ENCODE assay signal across 1 cellular context in the genomic region with DNA sequence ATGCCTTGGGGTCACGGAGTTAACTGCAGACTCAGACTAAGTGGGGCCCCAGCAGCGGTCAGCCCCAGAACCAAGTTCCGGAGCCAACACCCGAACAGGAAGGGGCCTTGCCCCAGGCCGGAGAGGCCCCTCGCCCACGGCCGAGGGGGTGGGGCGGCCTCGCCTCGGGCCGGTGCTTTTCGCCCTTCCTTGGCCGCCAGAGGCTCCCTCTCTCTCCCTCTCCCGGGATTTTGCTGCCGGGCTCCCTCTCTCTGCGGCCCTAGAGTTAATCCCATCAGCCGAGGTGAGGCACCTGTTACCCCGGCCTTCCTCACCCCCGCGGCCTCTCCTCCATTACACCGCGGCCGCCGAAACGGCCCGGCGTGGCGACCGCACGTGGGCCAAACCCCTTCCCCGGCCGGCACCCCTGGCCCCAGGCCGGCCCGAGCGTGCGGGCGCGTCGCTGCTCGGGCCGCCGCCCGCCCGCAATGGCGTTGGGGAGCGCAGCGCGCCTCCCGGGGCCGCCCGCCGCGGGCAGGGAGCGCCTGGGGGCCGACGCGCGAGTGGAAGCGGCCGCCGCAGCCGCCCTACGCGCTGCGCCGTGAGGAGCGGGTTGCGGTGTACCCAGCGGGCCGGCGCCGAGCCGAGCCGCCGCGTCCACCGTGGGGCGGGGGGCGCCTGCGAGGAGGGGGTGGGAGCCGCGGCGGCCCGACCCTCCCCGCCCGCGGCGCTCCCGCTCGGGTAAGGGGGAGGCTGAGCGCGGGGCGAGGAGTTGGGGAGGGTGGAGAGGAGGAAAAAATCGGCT.
TF ChIP-seq lines count a peak whose summit lies in the region.

A gene (plus strand): TSS at position 175 of the 784 bp plus-strand sequence. CDS start 2,520 bp downstream, outside the sequence.

TF ChIP-seq in HepG2, 621 proteins besides CTCF, POLR2A, EP300 and RAD21 (continued from another document and continues in another):
- TF ChIP-seq, protein P1, sequence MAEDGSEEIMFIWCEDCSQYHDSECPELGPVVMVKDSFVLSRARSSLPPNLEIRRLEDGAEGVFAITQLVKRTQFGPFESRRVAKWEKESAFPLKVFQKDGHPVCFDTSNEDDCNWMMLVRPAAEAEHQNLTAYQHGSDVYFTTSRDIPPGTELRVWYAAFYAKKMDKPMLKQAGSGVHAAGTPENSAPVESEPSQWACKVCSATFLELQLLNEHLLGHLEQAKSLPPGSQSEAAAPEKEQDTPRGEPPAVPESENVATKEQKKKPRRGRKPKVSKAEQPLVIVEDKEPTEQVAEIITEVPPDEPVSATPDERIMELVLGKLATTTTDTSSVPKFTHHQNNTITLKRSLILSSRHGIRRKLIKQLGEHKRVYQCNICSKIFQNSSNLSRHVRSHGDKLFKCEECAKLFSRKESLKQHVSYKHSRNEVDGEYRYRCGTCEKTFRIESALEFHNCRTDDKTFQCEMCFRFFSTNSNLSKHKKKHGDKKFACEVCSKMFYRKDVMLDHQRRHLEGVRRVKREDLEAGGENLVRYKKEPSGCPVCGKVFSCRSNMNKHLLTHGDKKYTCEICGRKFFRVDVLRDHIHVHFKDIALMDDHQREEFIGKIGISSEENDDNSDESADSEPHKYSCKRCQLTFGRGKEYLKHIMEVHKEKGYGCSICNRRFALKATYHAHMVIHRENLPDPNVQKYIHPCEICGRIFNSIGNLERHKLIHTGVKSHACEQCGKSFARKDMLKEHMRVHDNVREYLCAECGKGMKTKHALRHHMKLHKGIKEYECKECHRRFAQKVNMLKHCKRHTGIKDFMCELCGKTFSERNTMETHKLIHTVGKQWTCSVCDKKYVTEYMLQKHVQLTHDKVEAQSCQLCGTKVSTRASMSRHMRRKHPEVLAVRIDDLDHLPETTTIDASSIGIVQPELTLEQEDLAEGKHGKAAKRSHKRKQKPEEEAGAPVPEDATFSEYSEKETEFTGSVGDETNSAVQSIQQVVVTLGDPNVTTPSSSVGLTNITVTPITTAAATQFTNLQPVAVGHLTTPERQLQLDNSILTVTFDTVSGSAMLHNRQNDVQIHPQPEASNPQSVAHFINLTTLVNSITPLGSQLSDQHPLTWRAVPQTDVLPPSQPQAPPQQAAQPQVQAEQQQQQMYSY (CRISPR knock-in tag; IDR thresholded peaks at IDR 0.05): no peak; the same call in 1 of the 2 replicates
- TF ChIP-seq SUZ12 (IDR thresholded peaks at IDR 0.05; ENCODE audit: low read depth, low read length) (no peak), CBX5 (CRISPR knock-in tag; IDR thresholded peaks at IDR 0.05; ENCODE audit: borderline replicate concordance) (no peak; the same call in 1 of the 2 replicates), JDP2 (CRISPR knock-in tag; IDR thresholded peaks at IDR 0.05; ENCODE audit: borderline replicate concordance) (no peak), IRF2 (CRISPR knock-in tag; IDR thresholded peaks at IDR 0.05) (no peak), ZNF891 (CRISPR knock-in tag; IDR thresholded peaks at IDR 0.05) (no peak), SIX1 (CRISPR knock-in tag; IDR thresholded peaks at IDR 0.05; ENCODE audit: borderline replicate concordance) (no peak), ISL2 (CRISPR knock-in tag; IDR thresholded peaks at IDR 0.05) (peak; percentile 75), TMF1 (CRISPR knock-in tag; IDR thresholded peaks at IDR 0.05; ENCODE audit: low read depth) (no peak), ZNF720 (CRISPR knock-in tag; IDR thresholded peaks at IDR 0.05) (no peak), TEAD2 (CRISPR knock-in tag; IDR thresholded peaks at IDR 0.05) (no peak), HDAC2 (CRISPR knock-in tag; IDR thresholded peaks at IDR 0.05) (peak; percentile 51; the same call in 1 of the 2 replicates), ZNF782 (CRISPR knock-in tag; IDR thresholded peaks at IDR 0.05; ENCODE audit: borderline replicate concordance) (0 out of 2 replicates have a peak, but pooled peaks have one; percentile 72), SYNCRIP (IDR thresholded peaks at IDR 0.05; ENCODE audit: insufficient read depth, low read depth, low read length) (no peak), BHLHE40 (IDR thresholded peaks at IDR 0.05; ENCODE audit: low read length) (no peak), NFRKB (IDR thresholded peaks at IDR 0.05) (no peak), EZH2 (conservative IDR thresholded peaks at IDR 0.05; ENCODE audit: low read depth, low read length) (no peak), CBX1 (IDR thresholded peaks at IDR 0.05; ENCODE audit: low read depth) (no peak), SIN3B (IDR thresholded peaks at IDR 0.05; ENCODE audit: low read length) (no peak), HOXA9 (CRISPR knock-in tag; IDR thresholded peaks at IDR 0.05; ENCODE audit: borderline replicate concordance) (no peak), KLF15 (CRISPR knock-in tag; IDR thresholded peaks at IDR 0.05; ENCODE audit: borderline replicate concordance) (no peak), RFXANK (CRISPR knock-in tag; IDR thresholded peaks at IDR 0.05) (no peak), FOXC1 (CRISPR knock-in tag; IDR thresholded peaks at IDR 0.05; ENCODE audit: borderline replicate concordance) (no peak), MYNN (CRISPR knock-in tag; IDR thresholded peaks at IDR 0.05; ENCODE audit: low read depth) (no peak), HDAC6 (IDR thresholded peaks at IDR 0.05; ENCODE audit: low read depth, low read length) (no peak), HOXA3 (CRISPR knock-in tag; IDR thresholded peaks at IDR 0.05) (peak; percentile 58), ZFAT (CRISPR knock-in tag; conservative IDR thresholded peaks at IDR 0.05) (no peak), ZNF33B (CRISPR knock-in tag; IDR thresholded peaks at IDR 0.05) (peak; percentile 57), MTF1 (CRISPR knock-in tag; IDR thresholded peaks at IDR 0.05) (no peak), HNF4A (CRISPR knock-in tag; IDR thresholded peaks at IDR 0.05) (peak; percentile 40), ERF (CRISPR knock-in tag; IDR thresholded peaks at IDR 0.05) (peak; percentile 58; the same call in 1 of the 2 replicates), NFIB (CRISPR knock-in tag; IDR thresholded peaks at IDR 0.05; ENCODE audit: borderline replicate concordance) (no peak)
- TF ChIP-seq, protein P2, sequence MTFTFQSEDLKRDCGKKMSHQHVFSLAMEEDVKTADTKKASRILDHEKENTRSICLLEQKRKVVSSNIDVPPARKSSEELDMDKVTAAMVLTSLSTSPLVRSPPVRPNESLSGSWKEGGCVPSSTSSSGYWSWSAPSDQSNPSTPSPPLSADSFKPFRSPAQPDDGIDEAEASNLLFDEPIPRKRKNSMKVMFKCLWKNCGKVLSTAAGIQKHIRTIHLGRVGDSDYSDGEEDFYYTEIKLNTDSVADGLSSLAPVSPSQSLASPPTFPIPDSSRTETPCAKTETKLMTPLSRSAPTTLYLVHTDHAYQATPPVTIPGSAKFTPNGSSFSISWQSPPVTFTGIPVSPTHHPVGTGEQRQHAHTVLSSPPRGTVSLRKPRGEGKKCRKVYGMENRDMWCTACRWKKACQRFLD (CRISPR knock-in tag; IDR thresholded peaks at IDR 0.05; ENCODE audit: borderline replicate concordance): no peak
- TF ChIP-seq, protein P3, sequence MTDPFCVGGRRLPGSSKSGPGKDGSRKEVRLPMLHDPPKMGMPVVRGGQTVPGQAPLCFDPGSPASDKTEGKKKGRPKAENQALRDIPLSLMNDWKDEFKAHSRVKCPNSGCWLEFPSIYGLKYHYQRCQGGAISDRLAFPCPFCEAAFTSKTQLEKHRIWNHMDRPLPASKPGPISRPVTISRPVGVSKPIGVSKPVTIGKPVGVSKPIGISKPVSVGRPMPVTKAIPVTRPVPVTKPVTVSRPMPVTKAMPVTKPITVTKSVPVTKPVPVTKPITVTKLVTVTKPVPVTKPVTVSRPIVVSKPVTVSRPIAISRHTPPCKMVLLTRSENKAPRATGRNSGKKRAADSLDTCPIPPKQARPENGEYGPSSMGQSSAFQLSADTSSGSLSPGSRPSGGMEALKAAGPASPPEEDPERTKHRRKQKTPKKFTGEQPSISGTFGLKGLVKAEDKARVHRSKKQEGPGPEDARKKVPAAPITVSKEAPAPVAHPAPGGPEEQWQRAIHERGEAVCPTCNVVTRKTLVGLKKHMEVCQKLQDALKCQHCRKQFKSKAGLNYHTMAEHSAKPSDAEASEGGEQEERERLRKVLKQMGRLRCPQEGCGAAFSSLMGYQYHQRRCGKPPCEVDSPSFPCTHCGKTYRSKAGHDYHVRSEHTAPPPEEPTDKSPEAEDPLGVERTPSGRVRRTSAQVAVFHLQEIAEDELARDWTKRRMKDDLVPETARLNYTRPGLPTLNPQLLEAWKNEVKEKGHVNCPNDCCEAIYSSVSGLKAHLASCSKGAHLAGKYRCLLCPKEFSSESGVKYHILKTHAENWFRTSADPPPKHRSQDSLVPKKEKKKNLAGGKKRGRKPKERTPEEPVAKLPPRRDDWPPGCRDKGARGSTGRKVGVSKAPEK (CRISPR knock-in tag; IDR thresholded peaks at IDR 0.05; ENCODE audit: borderline replicate concordance): no peak
- TF ChIP-seq, protein P4, sequence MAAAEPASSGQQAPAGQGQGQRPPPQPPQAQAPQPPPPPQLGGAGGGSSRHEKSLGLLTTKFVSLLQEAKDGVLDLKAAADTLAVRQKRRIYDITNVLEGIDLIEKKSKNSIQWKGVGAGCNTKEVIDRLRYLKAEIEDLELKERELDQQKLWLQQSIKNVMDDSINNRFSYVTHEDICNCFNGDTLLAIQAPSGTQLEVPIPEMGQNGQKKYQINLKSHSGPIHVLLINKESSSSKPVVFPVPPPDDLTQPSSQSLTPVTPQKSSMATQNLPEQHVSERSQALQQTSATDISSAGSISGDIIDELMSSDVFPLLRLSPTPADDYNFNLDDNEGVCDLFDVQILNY (CRISPR knock-in tag; conservative IDR thresholded peaks at IDR 0.05): no peak
- TF ChIP-seq, protein P5, sequence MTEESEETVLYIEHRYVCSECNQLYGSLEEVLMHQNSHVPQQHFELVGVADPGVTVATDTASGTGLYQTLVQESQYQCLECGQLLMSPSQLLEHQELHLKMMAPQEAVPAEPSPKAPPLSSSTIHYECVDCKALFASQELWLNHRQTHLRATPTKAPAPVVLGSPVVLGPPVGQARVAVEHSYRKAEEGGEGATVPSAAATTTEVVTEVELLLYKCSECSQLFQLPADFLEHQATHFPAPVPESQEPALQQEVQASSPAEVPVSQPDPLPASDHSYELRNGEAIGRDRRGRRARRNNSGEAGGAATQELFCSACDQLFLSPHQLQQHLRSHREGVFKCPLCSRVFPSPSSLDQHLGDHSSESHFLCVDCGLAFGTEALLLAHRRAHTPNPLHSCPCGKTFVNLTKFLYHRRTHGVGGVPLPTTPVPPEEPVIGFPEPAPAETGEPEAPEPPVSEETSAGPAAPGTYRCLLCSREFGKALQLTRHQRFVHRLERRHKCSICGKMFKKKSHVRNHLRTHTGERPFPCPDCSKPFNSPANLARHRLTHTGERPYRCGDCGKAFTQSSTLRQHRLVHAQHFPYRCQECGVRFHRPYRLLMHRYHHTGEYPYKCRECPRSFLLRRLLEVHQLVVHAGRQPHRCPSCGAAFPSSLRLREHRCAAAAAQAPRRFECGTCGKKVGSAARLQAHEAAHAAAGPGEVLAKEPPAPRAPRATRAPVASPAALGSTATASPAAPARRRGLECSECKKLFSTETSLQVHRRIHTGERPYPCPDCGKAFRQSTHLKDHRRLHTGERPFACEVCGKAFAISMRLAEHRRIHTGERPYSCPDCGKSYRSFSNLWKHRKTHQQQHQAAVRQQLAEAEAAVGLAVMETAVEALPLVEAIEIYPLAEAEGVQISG (CRISPR knock-in tag; IDR thresholded peaks at IDR 0.05): peak; percentile 83
- TF ChIP-seq, protein P6, sequence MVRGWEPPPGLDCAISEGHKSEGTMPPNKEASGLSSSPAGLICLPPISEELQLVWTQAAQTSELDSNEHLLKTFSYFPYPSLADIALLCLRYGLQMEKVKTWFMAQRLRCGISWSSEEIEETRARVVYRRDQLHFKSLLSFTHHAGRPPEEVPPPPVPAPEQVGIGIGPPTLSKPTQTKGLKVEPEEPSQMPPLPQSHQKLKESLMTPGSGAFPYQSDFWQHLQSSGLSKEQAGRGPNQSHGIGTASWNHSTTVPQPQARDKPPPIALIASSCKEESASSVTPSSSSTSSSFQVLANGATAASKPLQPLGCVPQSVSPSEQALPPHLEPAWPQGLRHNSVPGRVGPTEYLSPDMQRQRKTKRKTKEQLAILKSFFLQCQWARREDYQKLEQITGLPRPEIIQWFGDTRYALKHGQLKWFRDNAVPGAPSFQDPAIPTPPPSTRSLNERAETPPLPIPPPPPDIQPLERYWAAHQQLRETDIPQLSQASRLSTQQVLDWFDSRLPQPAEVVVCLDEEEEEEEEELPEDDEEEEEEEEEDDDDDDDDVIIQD (CRISPR knock-in tag; IDR thresholded peaks at IDR 0.05; ENCODE audit: low read depth): 0 out of 2 replicates have a peak, but pooled peaks have one; percentile 15
- TF ChIP-seq, protein P7, sequence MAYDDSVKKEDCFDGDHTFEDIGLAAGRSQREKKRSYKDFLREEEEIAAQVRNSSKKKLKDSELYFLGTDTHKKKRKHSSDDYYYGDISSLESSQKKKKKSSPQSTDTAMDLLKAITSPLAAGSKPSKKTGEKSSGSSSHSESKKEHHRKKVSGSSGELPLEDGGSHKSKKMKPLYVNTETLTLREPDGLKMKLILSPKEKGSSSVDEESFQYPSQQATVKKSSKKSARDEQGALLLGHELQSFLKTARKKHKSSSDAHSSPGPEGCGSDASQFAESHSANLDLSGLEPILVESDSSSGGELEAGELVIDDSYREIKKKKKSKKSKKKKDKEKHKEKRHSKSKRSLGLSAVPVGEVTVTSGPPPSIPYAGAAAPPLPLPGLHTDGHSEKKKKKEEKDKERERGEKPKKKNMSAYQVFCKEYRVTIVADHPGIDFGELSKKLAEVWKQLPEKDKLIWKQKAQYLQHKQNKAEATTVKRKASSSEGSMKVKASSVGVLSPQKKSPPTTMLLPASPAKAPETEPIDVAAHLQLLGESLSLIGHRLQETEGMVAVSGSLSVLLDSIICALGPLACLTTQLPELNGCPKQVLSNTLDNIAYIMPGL (CRISPR knock-in tag; IDR thresholded peaks at IDR 0.05; ENCODE audit: borderline replicate concordance in 1 of 2, low read depth in 1 of 2): peak; percentile 74 to 89; a peak in 3 of 4 replicates
- TF ChIP-seq, protein P8, sequence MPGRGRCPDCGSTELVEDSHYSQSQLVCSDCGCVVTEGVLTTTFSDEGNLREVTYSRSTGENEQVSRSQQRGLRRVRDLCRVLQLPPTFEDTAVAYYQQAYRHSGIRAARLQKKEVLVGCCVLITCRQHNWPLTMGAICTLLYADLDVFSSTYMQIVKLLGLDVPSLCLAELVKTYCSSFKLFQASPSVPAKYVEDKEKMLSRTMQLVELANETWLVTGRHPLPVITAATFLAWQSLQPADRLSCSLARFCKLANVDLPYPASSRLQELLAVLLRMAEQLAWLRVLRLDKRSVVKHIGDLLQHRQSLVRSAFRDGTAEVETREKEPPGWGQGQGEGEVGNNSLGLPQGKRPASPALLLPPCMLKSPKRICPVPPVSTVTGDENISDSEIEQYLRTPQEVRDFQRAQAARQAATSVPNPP (CRISPR knock-in tag; IDR thresholded peaks at IDR 0.05): no peak
- TF ChIP-seq, protein P9, sequence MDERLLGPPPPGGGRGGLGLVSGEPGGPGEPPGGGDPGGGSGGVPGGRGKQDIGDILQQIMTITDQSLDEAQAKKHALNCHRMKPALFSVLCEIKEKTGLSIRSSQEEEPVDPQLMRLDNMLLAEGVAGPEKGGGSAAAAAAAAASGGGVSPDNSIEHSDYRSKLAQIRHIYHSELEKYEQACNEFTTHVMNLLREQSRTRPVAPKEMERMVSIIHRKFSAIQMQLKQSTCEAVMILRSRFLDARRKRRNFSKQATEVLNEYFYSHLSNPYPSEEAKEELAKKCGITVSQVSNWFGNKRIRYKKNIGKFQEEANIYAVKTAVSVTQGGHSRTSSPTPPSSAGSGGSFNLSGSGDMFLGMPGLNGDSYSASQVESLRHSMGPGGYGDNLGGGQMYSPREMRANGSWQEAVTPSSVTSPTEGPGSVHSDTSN (CRISPR knock-in tag; IDR thresholded peaks at IDR 0.05): no peak
